ENCODE assay signal across 19 cellular contexts in genomic region chrX:7828594-7828993, GRCh38. TPM values are rescaled to one million over a fixed set of nuclear protein-coding genes. Genes with fewer than 3 reads are reported as not detected.
DNase-seq lines count a peak whose midpoint lies in the region; ATAC-seq and TF ChIP-seq lines count a peak whose summit lies in the region.
"Had no signal": no experiment of that assay in that cellular context is flagged by ENCODE, and none has a peak within 500 bp of the region (broad histone marks: within the 10 kb centered on the region; RNA-seq: fewer than 3 reads in every experiment).

No MANE protein-coding gene starts in this region.

- H3K36me3 Mint-ChIP-seq in naive thymus-derived CD8-positive, alpha-beta T cell: no peaks in the 10 kb centered on the region
- H3K36me3 Mint-ChIP-seq: CD4-positive, CD25-positive, alpha-beta regulatory T cell had no signal

- H3K9me3 Mint-ChIP-seq in naive thymus-derived CD8-positive, alpha-beta T cell: peaks cover 0 to 9% (median 0%) of the 10 kb centered on the region in 9 donors
- H3K9me3 Mint-ChIP-seq: activated T-helper 2 cell treated with anti-CD3 and anti-CD28 coated beads, Interferon-gamma antibody, Interleukin-2, Interleukin-4, amounts not matched to agents 10 μg/mL and 5 μg/mL and 100 μg/mL, durations not matched to agents 14 hours and 24 hours and 36 hours; nephron had no signal

- H2AFZ ChIP-seq in OCI-LY7 (ENCODE audit: low read length): no peak overlapping the region

- TF ChIP-seq CTCF in OCI-LY7 (conservative IDR thresholded peaks at IDR 0.05; ENCODE audit: low read length): peak; percentile 62

- ATAC-seq in GM21717 (IDR thresholded peaks at IDR 0.05; ENCODE audit: unreplicated experiment) (peak; percentile 64), left colon (peak; percentile 68), HG02678 (IDR thresholded peaks at IDR 0.05; ENCODE audit: unreplicated experiment) (no peak)
- ATAC-seq in naive thymus-derived CD8-positive, alpha-beta T cell: no peak
- ATAC-seq: foreskin keratinocyte had no signal

- H3K4me3 Mint-ChIP-seq in naive thymus-derived CD8-positive, alpha-beta T cell: no peak overlapping the region
- H3K4me3 Mint-ChIP-seq: CD4-positive, CD25-positive, alpha-beta regulatory T cell; nephron had no signal

- H3K4me1 Mint-ChIP-seq in naive thymus-derived CD8-positive, alpha-beta T cell: no peaks in the 10 kb centered on the region
- H3K4me1 Mint-ChIP-seq: CD4-positive, CD25-positive, alpha-beta regulatory T cell; nephron had no signal

- POLR2A ChIA-PET in OCI-LY7 (lab: Charles Lee): interaction anchor here (0.7 kb wide), 1 partner anchor 118 kb away, joined by 3 read pairs; no protein-coding TSS in a partner anchor
- POLR2A ChIA-PET in naive thymus-derived CD8-positive, alpha-beta T cell (lab: Charles Lee): no interaction called here

- no peak overlapping the region for H3K27ac Mint-ChIP-seq in naive thymus-derived CD8-positive, alpha-beta T cell
- H3K27ac Mint-ChIP-seq: activated T-helper 2 cell treated with anti-CD3 and anti-CD28 coated beads, Interferon-gamma antibody, Interleukin-2, Interleukin-4, amounts not matched to agents 10 μg/mL and 5 μg/mL and 100 μg/mL, durations not matched to agents 14 hours and 24 hours and 36 hours; CD4-positive, CD25-positive, alpha-beta regulatory T cell; nephron had no signal

- H3K27me3 Mint-ChIP-seq in naive thymus-derived CD8-positive, alpha-beta T cell: peaks cover 0 to 9% (median 1%) of the 10 kb centered on the region in 5 donors
- H3K27me3 Mint-ChIP-seq: CD4-positive, CD25-positive, alpha-beta regulatory T cell had no signal

- H3K27ac ChIP-seq in OCI-LY7 (ENCODE audit: low read depth, low read length, poor library complexity, severe bottlenecking): no peak overlapping the region
- H3K27ac ChIP-seq: foreskin keratinocyte had no signal

- no peaks in the 10 kb centered on the region for H3K36me3 ChIP-seq in OCI-LY7 (ENCODE audit: insufficient read depth, low read length)

- BruUV-seq in OCI-LY7 (replicated peaks; lab: Mats Ljungman, UMichigan): no TSS peak

- intact Hi-C loops in OCI-LY7 (cut with micrococcal nuclease; ENCODE audit: unreplicated experiment): no loop called here
- intact Hi-C loops in left colon (cut with DNase I, micrococcal nuclease): no loop called here

- H3K9me3 ChIP-seq in OCI-LY7 (ENCODE audit: low read length): no peaks in the 10 kb centered on the region

- no peak overlapping the region for H3K4me2 ChIP-seq in OCI-LY7 (ENCODE audit: low read length)

- peak; percentile 0 for DNase-seq in ELR (ENCODE audit: low read depth)
- DNase-seq in OCI-LY7 (ENCODE audit: low spot score): peak; percentile 21
- DNase-seq in left colon: no peak
- no peak for DNase-seq in HK-2 (ENCODE audit: unreplicated experiment)
- no peak for DNase-seq in naive thymus-derived CD8-positive, alpha-beta T cell
- DNase-seq in AG08396 (ENCODE audit: low spot score): no peak
- DNase-seq: activated CD4-positive, alpha-beta T cell treated with anti-CD3 and anti-CD28 coated beads for 48 hours; anterior cingulate cortex; CD4-positive, CD25-positive, alpha-beta regulatory T cell; foreskin keratinocyte; IMR-90; kidney; NCI-H1436 treated with DMSO at 0.1 percent for 48 hours; T-helper 1 cell had no signal

- no peaks in the 10 kb centered on the region for H3K4me1 ChIP-seq in OCI-LY7 (ENCODE audit: insufficient read depth, low read length, poor library complexity, severe bottlenecking)
- H3K4me1 ChIP-seq: foreskin keratinocyte had no signal

- H3K79me2 ChIP-seq in OCI-LY7 (ENCODE audit: insufficient read depth, low read depth, low read length): no peaks in the 10 kb centered on the region

- no peaks in the 10 kb centered on the region for H3K9me2 ChIP-seq in OCI-LY7 (ENCODE audit: insufficient read depth, low read length)

- CTCF ChIA-PET in OCI-LY7 (lab: Charles Lee; ENCODE audit: unreplicated experiment): no interaction called here

- no peak overlapping the region for H3K4me3 ChIP-seq in OCI-LY7 (ENCODE audit: low read depth, low read length, poor library complexity, severe bottlenecking)

- no peaks in the 10 kb centered on the region for H4K20me1 ChIP-seq in OCI-LY7 (ENCODE audit: insufficient read depth, low read length)

RNA-seq across cellular contexts. Expression of gene VCX, which starts 14.4 kb away (rescaled TPM):
- not detected in 2 replicates for total RNA-seq in OCI-LY7 (2014; rRNA removed; shearing (Covaris generic))
- total RNA-seq in OCI-LY7 (2022) (not detected in 2 replicates), left colon (not detected)
- total RNA-seq in naive thymus-derived CD8-positive, alpha-beta T cell: not detected
- not detected for polyA plus RNA-seq in naive thymus-derived CD8-positive, alpha-beta T cell
- total RNA-seq: activated T-helper 2 cell treated with anti-CD3 and anti-CD28 coated beads, Interferon-gamma antibody, Interleukin-2, Interleukin-4, amounts not matched to agents 10 μg/mL and 5 μg/mL and 100 μg/mL, durations not matched to agents 14 hours and 24 hours and 36 hours; CD4-positive, CD25-positive, alpha-beta regulatory T cell; foreskin keratinocyte; IMR-90; kidney; skeletal muscle tissue had no signal
- polyA plus RNA-seq: CD4-positive, CD25-positive, alpha-beta regulatory T cell; foreskin keratinocyte; IMR-90 had no signal

Comparison
In these comparisons a context has a peak if more than half of its experiments do, and no peak if none do; other contexts are left out.
1. DNase-seq: peak in ELR (single experiment) and OCI-LY7 (single experiment); none in left colon (0 of 2), HK-2 (single experiment), naive thymus-derived CD8-positive, alpha-beta T cell (0 of 10) and AG08396 (single experiment).
2. ATAC-seq: peak in GM21717 (single experiment) and left colon (single experiment); none in HG02678 (single experiment) and naive thymus-derived CD8-positive, alpha-beta T cell (0 of 2).